Comparison of ENCODE assay signal across 1 cellular context in the genomic region with DNA sequence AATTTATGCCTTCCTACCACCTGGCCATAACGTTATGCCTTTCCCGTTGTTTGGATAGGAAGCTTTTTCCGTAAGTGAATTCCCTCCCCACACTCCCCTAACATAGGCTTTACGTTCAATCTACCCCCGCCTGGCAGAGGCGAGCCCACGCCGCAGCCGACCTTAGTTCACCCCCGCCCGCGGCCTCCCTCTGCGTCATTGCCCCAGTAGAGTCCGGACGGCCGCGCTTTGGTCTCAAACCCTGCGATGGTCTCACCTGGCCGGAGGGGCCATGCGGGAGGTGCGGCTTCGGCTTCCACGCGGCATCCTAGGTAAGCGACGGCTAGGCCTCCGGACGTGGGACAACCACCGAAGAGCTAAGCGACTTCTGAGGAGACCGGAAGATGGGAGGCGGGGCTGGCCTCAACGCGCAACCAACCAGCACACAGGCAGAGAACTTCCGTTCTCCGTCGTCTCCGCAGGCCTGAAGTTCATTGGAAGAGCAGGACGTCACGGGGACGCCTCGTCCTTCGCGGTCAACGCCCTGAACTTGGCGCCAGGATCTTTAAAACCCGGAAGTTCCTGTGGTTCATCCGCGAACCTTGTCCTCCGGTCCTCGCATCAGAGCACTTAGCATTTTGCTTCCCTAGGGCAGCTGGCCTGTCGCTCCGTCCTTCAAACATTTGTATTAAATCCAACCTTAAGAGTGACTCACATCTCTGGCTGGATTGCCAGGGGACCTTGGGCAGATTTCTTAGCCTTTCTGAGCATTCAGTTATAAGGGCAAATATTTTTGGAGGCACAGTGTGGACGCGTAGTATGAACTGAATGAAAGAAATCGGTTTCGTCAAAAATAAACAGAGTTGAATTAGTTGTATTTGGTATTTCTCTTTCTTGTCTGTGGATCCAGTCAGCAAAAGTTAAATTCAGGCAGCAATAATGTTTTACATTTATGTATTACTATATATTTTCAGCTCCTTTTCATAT.
TF ChIP-seq lines count a peak whose summit lies in the region.

A gene with protein sequence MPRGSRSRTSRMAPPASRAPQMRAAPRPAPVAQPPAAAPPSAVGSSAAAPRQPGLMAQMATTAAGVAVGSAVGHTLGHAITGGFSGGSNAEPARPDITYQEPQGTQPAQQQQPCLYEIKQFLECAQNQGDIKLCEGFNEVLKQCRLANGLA (minus strand): TSS at position 369 of the 966 bp plus-strand sequence. CDS start 63 bp downstream, at position 306.

TF ChIP-seq in HepG2, 621 proteins besides CTCF, POLR2A, EP300 and RAD21 (continued from another document and continues in another):
- TF ChIP-seq HOMEZ (CRISPR knock-in tag; IDR thresholded peaks at IDR 0.05; ENCODE audit: low read depth) (0 out of 2 replicates have a peak, but pooled peaks have one; percentile 47), ZNF788 (CRISPR knock-in tag; IDR thresholded peaks at IDR 0.05; ENCODE audit: borderline replicate concordance) (0 out of 2 replicates have a peak, but pooled peaks have one; percentile 50), ZNF30 (CRISPR knock-in tag; IDR thresholded peaks at IDR 0.05) (no peak), TFDP2 (CRISPR knock-in tag; IDR thresholded peaks at IDR 0.05) (peak; percentile 99), JARID2 (CRISPR knock-in tag; IDR thresholded peaks at IDR 0.05; ENCODE audit: insufficient replicate concordance) (no peak), ZNF773 (CRISPR knock-in tag; IDR thresholded peaks at IDR 0.05; ENCODE audit: borderline replicate concordance) (no peak), PLRG1 (conservative IDR thresholded peaks at IDR 0.05) (no peak), PAWR (CRISPR knock-in tag; IDR thresholded peaks at IDR 0.05; ENCODE audit: borderline replicate concordance) (no peak), ZNF230 (CRISPR knock-in tag; IDR thresholded peaks at IDR 0.05) (0 out of 2 replicates have a peak, but pooled peaks have one; percentile 63), MTA1 (CRISPR knock-in tag; IDR thresholded peaks at IDR 0.05; ENCODE audit: borderline replicate concordance) (peak; percentile 30; the same call in 1 of the 2 replicates), FOXP1 (IDR thresholded peaks at IDR 0.05) (no peak), FOXP1 (CRISPR knock-in tag; IDR thresholded peaks at IDR 0.05) (no peak), ATRX (CRISPR knock-in tag; IDR thresholded peaks at IDR 0.05; ENCODE audit: borderline replicate concordance) (no peak), POLR2AphosphoS5 (IDR thresholded peaks at IDR 0.05; ENCODE audit: low read depth, low read length) (peak; percentile 76), PAX8 (CRISPR knock-in tag; IDR thresholded peaks at IDR 0.05; ENCODE audit: borderline replicate concordance) (no peak), NR3C1 (CRISPR knock-in tag; IDR thresholded peaks at IDR 0.05) (no peak), ZFP36L2 (CRISPR knock-in tag; IDR thresholded peaks at IDR 0.05) (no peak), PHF5A (CRISPR knock-in tag; IDR thresholded peaks at IDR 0.05; ENCODE audit: low read depth, unreplicated experiment) (no peak), TIGD3 (CRISPR knock-in tag; IDR thresholded peaks at IDR 0.05; ENCODE audit: borderline replicate concordance) (no peak; the same call in 1 of the 2 replicates), KLF16 (CRISPR knock-in tag; IDR thresholded peaks at IDR 0.05) (0 out of 4 replicates have a peak, but pooled peaks of 1 of the 2 experiments have one; percentile 70), KLF11 (CRISPR knock-in tag; IDR thresholded peaks at IDR 0.05) (no peak), ZC3H13 (CRISPR knock-in tag; IDR thresholded peaks at IDR 0.05) (peak; percentile 88; the same call in 1 of the 2 replicates), ZNF766 (CRISPR knock-in tag; IDR thresholded peaks at IDR 0.05; ENCODE audit: borderline replicate concordance) (no peak), TRIM24 (CRISPR knock-in tag; IDR thresholded peaks at IDR 0.05) (no peak), ZNF543 (CRISPR knock-in tag; IDR thresholded peaks at IDR 0.05) (peak; percentile 60), ZNF777 (CRISPR knock-in tag; IDR thresholded peaks at IDR 0.05) (peak; percentile 66; the same call in 1 of the 2 replicates), ZFAT (CRISPR knock-in tag; conservative IDR thresholded peaks at IDR 0.05) (no peak), EHMT2 (IDR thresholded peaks at IDR 0.05; ENCODE audit: borderline replicate concordance, low read depth, low read length) (peak; percentile 76), NKX3-1 (CRISPR knock-in tag; IDR thresholded peaks at IDR 0.05) (peak; percentile 17; the same call in 1 of the 2 replicates), ZNF557 (CRISPR knock-in tag; IDR thresholded peaks at IDR 0.05) (no peak), ZBTB1 (CRISPR knock-in tag; IDR thresholded peaks at IDR 0.05; ENCODE audit: borderline replicate concordance) (no peak), AHR (CRISPR knock-in tag; IDR thresholded peaks at IDR 0.05) (peak; percentile 90; the same call in 1 of the 2 replicates), STAG1 (CRISPR knock-in tag; IDR thresholded peaks at IDR 0.05) (peak; percentile 9; the same call in 1 of the 2 replicates), SOX6 (IDR thresholded peaks at IDR 0.05) (no peak), SOX6 (CRISPR knock-in tag; IDR thresholded peaks at IDR 0.05) (no peak), HMGA1 (CRISPR knock-in tag; conservative IDR thresholded peaks at IDR 0.05) (no peak), ZNF225 (CRISPR knock-in tag; IDR thresholded peaks at IDR 0.05) (peak; percentile 89), ZNF362 (CRISPR knock-in tag; IDR thresholded peaks at IDR 0.05; ENCODE audit: borderline replicate concordance) (no peak; the same call in 1 of the 2 replicates), NBN (conservative IDR thresholded peaks at IDR 0.05) (no peak)
- TF ChIP-seq, protein P1, sequence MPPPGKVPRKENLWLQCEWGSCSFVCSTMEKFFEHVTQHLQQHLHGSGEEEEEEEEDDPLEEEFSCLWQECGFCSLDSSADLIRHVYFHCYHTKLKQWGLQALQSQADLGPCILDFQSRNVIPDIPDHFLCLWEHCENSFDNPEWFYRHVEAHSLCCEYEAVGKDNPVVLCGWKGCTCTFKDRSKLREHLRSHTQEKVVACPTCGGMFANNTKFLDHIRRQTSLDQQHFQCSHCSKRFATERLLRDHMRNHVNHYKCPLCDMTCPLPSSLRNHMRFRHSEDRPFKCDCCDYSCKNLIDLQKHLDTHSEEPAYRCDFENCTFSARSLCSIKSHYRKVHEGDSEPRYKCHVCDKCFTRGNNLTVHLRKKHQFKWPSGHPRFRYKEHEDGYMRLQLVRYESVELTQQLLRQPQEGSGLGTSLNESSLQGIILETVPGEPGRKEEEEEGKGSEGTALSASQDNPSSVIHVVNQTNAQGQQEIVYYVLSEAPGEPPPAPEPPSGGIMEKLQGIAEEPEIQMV (CRISPR knock-in tag; IDR thresholded peaks at IDR 0.05; ENCODE audit: low read depth) = no peak
- TF ChIP-seq, protein P2, sequence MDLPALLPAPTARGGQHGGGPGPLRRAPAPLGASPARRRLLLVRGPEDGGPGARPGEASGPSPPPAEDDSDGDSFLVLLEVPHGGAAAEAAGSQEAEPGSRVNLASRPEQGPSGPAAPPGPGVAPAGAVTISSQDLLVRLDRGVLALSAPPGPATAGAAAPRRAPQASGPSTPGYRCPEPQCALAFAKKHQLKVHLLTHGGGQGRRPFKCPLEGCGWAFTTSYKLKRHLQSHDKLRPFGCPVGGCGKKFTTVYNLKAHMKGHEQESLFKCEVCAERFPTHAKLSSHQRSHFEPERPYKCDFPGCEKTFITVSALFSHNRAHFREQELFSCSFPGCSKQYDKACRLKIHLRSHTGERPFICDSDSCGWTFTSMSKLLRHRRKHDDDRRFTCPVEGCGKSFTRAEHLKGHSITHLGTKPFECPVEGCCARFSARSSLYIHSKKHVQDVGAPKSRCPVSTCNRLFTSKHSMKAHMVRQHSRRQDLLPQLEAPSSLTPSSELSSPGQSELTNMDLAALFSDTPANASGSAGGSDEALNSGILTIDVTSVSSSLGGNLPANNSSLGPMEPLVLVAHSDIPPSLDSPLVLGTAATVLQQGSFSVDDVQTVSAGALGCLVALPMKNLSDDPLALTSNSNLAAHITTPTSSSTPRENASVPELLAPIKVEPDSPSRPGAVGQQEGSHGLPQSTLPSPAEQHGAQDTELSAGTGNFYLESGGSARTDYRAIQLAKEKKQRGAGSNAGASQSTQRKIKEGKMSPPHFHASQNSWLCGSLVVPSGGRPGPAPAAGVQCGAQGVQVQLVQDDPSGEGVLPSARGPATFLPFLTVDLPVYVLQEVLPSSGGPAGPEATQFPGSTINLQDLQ (CRISPR knock-in tag; IDR thresholded peaks at IDR 0.05) = no peak
- TF ChIP-seq, protein P3, sequence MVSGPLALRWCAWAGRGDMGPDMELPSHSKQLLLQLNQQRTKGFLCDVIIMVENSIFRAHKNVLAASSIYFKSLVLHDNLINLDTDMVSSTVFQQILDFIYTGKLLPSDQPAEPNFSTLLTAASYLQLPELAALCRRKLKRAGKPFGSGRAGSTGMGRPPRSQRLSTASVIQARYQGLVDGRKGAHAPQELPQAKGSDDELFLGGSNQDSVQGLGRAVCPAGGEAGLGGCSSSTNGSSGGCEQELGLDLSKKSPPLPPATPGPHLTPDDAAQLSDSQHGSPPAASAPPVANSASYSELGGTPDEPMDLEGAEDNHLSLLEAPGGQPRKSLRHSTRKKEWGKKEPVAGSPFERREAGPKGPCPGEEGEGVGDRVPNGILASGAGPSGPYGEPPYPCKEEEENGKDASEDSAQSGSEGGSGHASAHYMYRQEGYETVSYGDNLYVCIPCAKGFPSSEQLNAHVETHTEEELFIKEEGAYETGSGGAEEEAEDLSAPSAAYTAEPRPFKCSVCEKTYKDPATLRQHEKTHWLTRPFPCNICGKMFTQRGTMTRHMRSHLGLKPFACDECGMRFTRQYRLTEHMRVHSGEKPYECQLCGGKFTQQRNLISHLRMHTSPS (CRISPR knock-in tag; IDR thresholded peaks at IDR 0.05; ENCODE audit: low read depth) = 0 out of 2 replicates have a peak, but pooled peaks have one; percentile 56
